Comparison of ENCODE assay signal across 12 cellular contexts in the genomic region with DNA sequence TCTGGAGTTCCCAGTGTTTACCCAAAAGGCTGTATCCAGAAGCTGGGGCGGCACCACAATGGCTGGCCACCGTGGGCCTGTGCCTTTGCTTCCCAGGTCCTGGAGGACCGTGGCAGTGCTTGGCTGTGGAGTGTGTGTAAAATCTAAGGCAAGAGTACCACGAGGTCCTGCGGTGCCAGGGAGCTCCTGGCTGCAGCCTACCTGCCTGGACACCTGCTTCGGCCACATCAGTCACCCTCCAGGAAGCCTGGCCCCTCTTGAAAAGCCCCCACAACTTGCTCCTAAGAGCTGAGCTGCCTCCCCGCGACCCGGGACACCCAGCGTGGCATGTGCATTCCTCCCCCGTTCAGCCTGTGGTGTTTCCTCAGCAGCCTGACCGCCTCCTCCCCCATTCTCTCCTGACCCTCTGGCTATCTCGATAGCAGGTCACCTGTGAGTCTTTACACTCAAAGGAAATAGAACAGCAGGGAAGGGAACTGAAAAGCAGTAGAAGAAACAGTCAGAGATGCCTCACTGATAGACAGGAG. TPM values are rescaled to one million over a fixed set of nuclear protein-coding genes. Genes with fewer than 3 reads are reported as not detected.
A peak's percentile ranks its signal among the peaks of the same experiment; 100 is the strongest.
DNase-seq lines count a peak whose midpoint lies in the region; ATAC-seq and TF ChIP-seq lines count a peak whose summit lies in the region.
"Had no signal": no experiment of that assay in that cellular context is flagged by ENCODE, and none has a peak within 500 bp of the region (broad histone marks: within the 10 kb centered on the region; RNA-seq: fewer than 3 reads in every experiment).

No MANE protein-coding gene starts in this region.

- H3K36me3 ChIP-seq in body of pancreas (replicated peaks in 1 of 2; ENCODE audit: insufficient read depth in 1 of 2, low read depth in 2 of 2) (no peaks in the 10 kb centered on the region), mucosa of rectum (ENCODE audit: control insufficient read depth in 2 of 2, insufficient read depth in 2 of 2, low read length in 2 of 2) (peaks cover 84 to 90% of the 10 kb centered on the region in 2 donors), MG63 (peaks cover 16% of the 10 kb centered on the region)

- H3K9me3 ChIP-seq in body of pancreas (no peaks in the 10 kb centered on the region), mucosa of rectum (ENCODE audit: control insufficient read depth in 2 of 2, low read length in 2 of 2) (no peaks in the 10 kb centered on the region), MG63 (no peaks in the 10 kb centered on the region)

- DNase-seq in Right ventricle myocardium superior, result peak; percentile 29
- no peak for DNase-seq in left cardiac atrium
- DNase-seq in body of pancreas, result peak in 1 of 4 donors; percentile 54
- no peak for DNase-seq in type B pancreatic cell (ENCODE audit: extremely low spot score, unreplicated experiment)
- no peak for DNase-seq in UCSD-AML1 (lab: John Stamatoyannopoulos, UW; ENCODE audit: unreplicated experiment)
- no peak for DNase-seq in MG63
- DNase-seq: activated CD4-positive, alpha-beta T cell treated with anti-CD3 and anti-CD28 coated beads, Interleukin-2, amount 50 U/mL, for 4 hours; amniotic stem cell; NCI-H1436 treated with DMSO at 0.1 percent for 48 hours; stimulated activated CD4-positive, alpha-beta T cell treated with anti-CD3 and anti-CD28 coated beads, Interleukin-4, amount 100 ng/mL, for 1 hour had no signal

- H3K27ac ChIP-seq in body of pancreas (peak overlapping the region; percentile 62 to 86 (median 78)), mucosa of rectum (ENCODE audit: low read depth in 2 of 2, low read length in 2 of 2) (peak overlapping the region; percentile 39 to 48)

- TF ChIP-seq CTCF in body of pancreas (IDR thresholded peaks at IDR 0.05) (no peak), type B pancreatic cell (conservative IDR thresholded peaks at IDR 0.05) (no peak)

- intact Hi-C loops in Right ventricle myocardium superior (cut with DNase I) (loop anchor here (5.0 kb wide), 1 partner anchor 42 kb away; no protein-coding TSS in a partner anchor), left cardiac atrium (cut with DNase I) (loop anchor here in 1 of 2 donors (5.0 kb wide), 1 partner anchor 42 kb away; no protein-coding TSS in a partner anchor), body of pancreas (cut with DNase I) (no loop called here)

- no peak overlapping the region for H3K9ac ChIP-seq in mucosa of rectum (ENCODE audit: low read depth in 1 of 2, low read length in 2 of 2)

- peaks cover 14% of the 10 kb centered on the region for H3K36me3 Mint-ChIP-seq in type B pancreatic cell

- H3K4me3 ChIP-seq in body of pancreas (no peak overlapping the region), mucosa of rectum (ENCODE audit: low read length in 2 of 2) (no peak overlapping the region), MG63 (no peak overlapping the region)

- H3K4me1 ChIP-seq in body of pancreas (peaks cover 30% of the 10 kb centered on the region), mucosa of rectum (ENCODE audit: control insufficient read depth in 2 of 2, insufficient read depth in 2 of 2, low read length in 2 of 2) (peaks cover 11 to 38% of the 10 kb centered on the region in 2 donors)

- no peak for TF ChIP-seq POLR2A in body of pancreas (IDR thresholded peaks at IDR 0.05)

- H3K4me1 Mint-ChIP-seq in type B pancreatic cell (ENCODE audit: unreplicated experiment), result peaks cover 39% of the 10 kb centered on the region

- H3K27me3 Mint-ChIP-seq in type B pancreatic cell, result no peaks in the 10 kb centered on the region

- WGBS in body of pancreas, 2 donors, result 35 to 41% methylated on average over 13 of the region's 13 CpGs

- H3K27me3 ChIP-seq in body of pancreas (no peaks in the 10 kb centered on the region), mucosa of rectum (ENCODE audit: control insufficient read depth in 2 of 2, insufficient read depth in 2 of 2, low read length in 2 of 2) (no peaks in the 10 kb centered on the region), MG63 (no peaks in the 10 kb centered on the region)

- no peak for ATAC-seq in Right ventricle myocardium superior (ENCODE audit: poor library complexity)
- no peak for ATAC-seq in left cardiac atrium
- peak; percentile 5 for ATAC-seq in body of pancreas
- ATAC-seq in GM21737 (IDR thresholded peaks at IDR 0.05; ENCODE audit: unreplicated experiment), result no peak

- no peaks in the 10 kb centered on the region for H3K9me3 Mint-ChIP-seq in type B pancreatic cell

- H3K4me3 Mint-ChIP-seq in type B pancreatic cell, result peak overlapping the region; percentile 35

- peak overlapping the region; percentile 61 for H3K27ac Mint-ChIP-seq in type B pancreatic cell

RNA-seq across cellular contexts. Expression of gene TIMM22, which starts 7.9 kb away (rescaled TPM):
- total RNA-seq in Right ventricle myocardium superior, result 17.1 TPM
- 10 to 100 TPM; 13.2 to 15.6 TPM for total RNA-seq in left cardiac atrium
- 1 to 10 TPM; 4.3 to 9.3 TPM for total RNA-seq in body of pancreas
- 16.2 and 20.1 TPM in 2 replicates for total RNA-seq in type B pancreatic cell (ENCODE audit: low replicate concordance)
- 16.0 and 22.8 TPM in 2 replicates for total RNA-seq in MG63 (2014; rRNA removed; shearing (Covaris generic); ENCODE audit: low replicate concordance)

RNA-seq across cellular contexts. Expression of gene NXN, which starts 25.3 kb away (rescaled TPM):
- total RNA-seq in Right ventricle myocardium superior (20.2 TPM), left cardiac atrium (10 to 100 TPM; 16.7 to 20.8 TPM), body of pancreas (10 to 100 TPM; 24.4 TPM), type B pancreatic cell (ENCODE audit: low replicate concordance) (65.1 and 68.0 TPM in 2 replicates)
- total RNA-seq in MG63 (2014; rRNA removed; shearing (Covaris generic); ENCODE audit: low replicate concordance), result 95.7 and 100 TPM in 2 replicates
